ENCODE assay signal across 12 cellular contexts in the genomic region with DNA sequence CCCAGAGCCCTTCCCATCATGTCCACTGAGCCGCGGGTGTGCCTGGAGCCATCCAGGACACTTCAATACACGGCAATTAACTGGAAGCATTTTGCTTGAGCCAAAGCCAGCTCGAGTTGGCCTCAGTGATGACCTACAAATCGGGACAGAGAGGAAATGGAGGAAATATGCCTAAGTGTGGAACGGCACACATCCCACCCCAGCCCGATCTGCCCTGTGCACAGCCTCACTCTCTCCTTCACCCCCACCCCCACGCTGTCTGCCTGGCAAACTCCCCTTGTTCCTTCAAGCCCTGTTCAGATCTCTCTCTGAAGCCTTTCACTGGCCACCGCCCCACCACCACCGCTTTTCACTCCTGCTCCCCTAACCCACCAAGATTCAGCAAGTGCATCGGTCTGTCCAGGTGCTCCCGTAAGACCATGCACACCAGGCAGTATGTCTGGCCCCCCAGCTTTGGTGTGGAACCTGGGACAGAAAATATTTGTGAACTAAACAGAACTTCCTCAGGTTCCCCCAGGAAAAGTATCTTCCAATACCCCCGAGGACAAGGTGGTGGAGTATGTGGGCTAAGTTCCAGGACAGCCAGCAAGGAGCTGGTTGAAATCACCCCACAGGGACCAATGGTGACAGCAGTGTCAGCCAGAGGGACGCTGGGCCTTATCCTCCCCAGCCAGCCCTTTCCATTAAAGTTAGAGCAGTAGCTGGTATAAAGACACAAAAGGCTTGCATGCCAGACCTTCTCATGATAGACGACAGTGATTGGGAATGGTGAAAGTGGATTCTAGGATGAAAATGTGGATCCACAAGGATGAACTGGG.
DNase-seq lines count a peak whose midpoint lies in the region; ATAC-seq lines count a peak whose summit lies in the region.
"Had no signal": no experiment of that assay in that cellular context is flagged by ENCODE, and none has a peak within 500 bp of the region (broad histone marks: within the 10 kb centered on the region; RNA-seq: fewer than 3 reads in every experiment).

No MANE protein-coding gene starts in this region.

- peak overlapping the region; percentile 45 for H3K27ac Mint-ChIP-seq in T-helper 1 cell treated with Interleukin-12 subunit alpha and Interleukin-12 subunit beta and Interleukin-4 antibody, amounts not matched to agents 30 μg/mL and 1 μg/mL, for 36 hours
- H3K27ac Mint-ChIP-seq in memory B cell: peak overlapping the region; percentile 69
- H3K27ac Mint-ChIP-seq in activated CD4-positive, alpha-beta memory T cell treated with anti-CD3 and anti-CD28 coated beads, Interleukin-2, amount 10 ng/mL, durations not matched to agents 7 days and 5 days: no peak overlapping the region

- CTCF ChIA-PET in activated CD4-positive, alpha-beta memory T cell treated with anti-CD3 and anti-CD28 coated beads, Interleukin-2, amount 10 ng/mL, durations not matched to agents 7 days and 5 days (lab: Charles Lee): interaction anchor here (2.1 kb wide), 1 partner anchor 91 kb away, joined by 5 read pairs; no protein-coding TSS in a partner anchor

- H3K4me3 Mint-ChIP-seq in T-helper 1 cell treated with Interleukin-12 subunit alpha and Interleukin-12 subunit beta and Interleukin-4 antibody, amounts not matched to agents 30 μg/mL and 1 μg/mL, for 36 hours: no peak overlapping the region
- H3K4me3 Mint-ChIP-seq in memory B cell: no peak overlapping the region
- no peak overlapping the region for H3K4me3 Mint-ChIP-seq in activated CD4-positive, alpha-beta memory T cell treated with anti-CD3 and anti-CD28 coated beads, Interleukin-2, amount 10 ng/mL, durations not matched to agents 7 days and 5 days

- H3K4me1 Mint-ChIP-seq in T-helper 1 cell treated with Interleukin-12 subunit alpha and Interleukin-12 subunit beta and Interleukin-4 antibody, amounts not matched to agents 30 μg/mL and 1 μg/mL, for 36 hours (ENCODE audit: low read depth): peaks cover 5% of the 10 kb centered on the region
- H3K4me1 Mint-ChIP-seq in memory B cell: no peaks in the 10 kb centered on the region
- H3K4me1 Mint-ChIP-seq in activated CD4-positive, alpha-beta memory T cell treated with anti-CD3 and anti-CD28 coated beads, Interleukin-2, amount 10 ng/mL, durations not matched to agents 7 days and 5 days: no peaks in the 10 kb centered on the region

- ATAC-seq in memory B cell (ENCODE audit: low read depth): no peak

- DNase-seq in T-helper 1 cell (no peak), memory B cell (ENCODE audit: low spot score in 2 of 2) (no peak), GDM1 (lab: John Stamatoyannopoulos, UW) (no peak), NCI-H187 treated with DMSO at 0.1 percent for 48 hours (lab: John Stamatoyannopoulos, UW) (no peak)
- no peak for DNase-seq in activated CD4-positive, alpha-beta memory T cell treated with anti-CD3 and anti-CD28 coated beads, Interleukin-2, amount 10 ng/mL, durations not matched to agents 7 days and 5 days
- DNase-seq: NCI-H2029; stimulated activated CD4-positive, alpha-beta T cell treated with anti-CD3 and anti-CD28 coated beads, Interleukin-4, amount 100 ng/mL, for 24 hours had no signal

- H3K27ac ChIP-seq in cingulate gyrus (ENCODE audit: low read depth, low read length) (peak overlapping the region; percentile 69), temporal lobe (ENCODE audit: low read depth, low read length) (peak overlapping the region; percentile 72)
- H3K27ac ChIP-seq: 22Rv1, neutrophil had no signal

- H3K9me3 Mint-ChIP-seq in T-helper 1 cell treated with Interleukin-12 subunit alpha and Interleukin-12 subunit beta and Interleukin-4 antibody, amounts not matched to agents 30 μg/mL and 1 μg/mL, for 36 hours: no peaks in the 10 kb centered on the region
- no peaks in the 10 kb centered on the region for H3K9me3 Mint-ChIP-seq in memory B cell
- no peaks in the 10 kb centered on the region for H3K9me3 Mint-ChIP-seq in activated CD4-positive, alpha-beta memory T cell treated with anti-CD3 and anti-CD28 coated beads, Interleukin-2, amount 10 ng/mL, durations not matched to agents 7 days and 5 days

- H3K36me3 Mint-ChIP-seq in T-helper 1 cell treated with Interleukin-12 subunit alpha and Interleukin-12 subunit beta and Interleukin-4 antibody, amounts not matched to agents 30 μg/mL and 1 μg/mL, for 36 hours (ENCODE audit: low read depth): peaks cover 7% of the 10 kb centered on the region
- peaks cover 12% of the 10 kb centered on the region for H3K36me3 Mint-ChIP-seq in memory B cell
- H3K36me3 Mint-ChIP-seq in activated CD4-positive, alpha-beta memory T cell treated with anti-CD3 and anti-CD28 coated beads, Interleukin-2, amount 10 ng/mL, durations not matched to agents 7 days and 5 days (ENCODE audit: low read depth): peaks cover 27% of the 10 kb centered on the region

- POLR2A ChIA-PET in activated CD4-positive, alpha-beta memory T cell treated with anti-CD3 and anti-CD28 coated beads, Interleukin-2, amount 10 ng/mL, durations not matched to agents 7 days and 5 days (lab: Charles Lee): interaction anchor here (2.1 kb wide), 1 partner anchor 84 kb away, joined by 4 read pairs; a partner anchor contains a TSS

- H3K27me3 Mint-ChIP-seq in T-helper 1 cell treated with Interleukin-12 subunit alpha and Interleukin-12 subunit beta and Interleukin-4 antibody, amounts not matched to agents 30 μg/mL and 1 μg/mL, for 36 hours (ENCODE audit: low read depth): no peaks in the 10 kb centered on the region
- H3K27me3 Mint-ChIP-seq in memory B cell: no peaks in the 10 kb centered on the region
- no peaks in the 10 kb centered on the region for H3K27me3 Mint-ChIP-seq in activated CD4-positive, alpha-beta memory T cell treated with anti-CD3 and anti-CD28 coated beads, Interleukin-2, amount 10 ng/mL, durations not matched to agents 7 days and 5 days
